In genomic region chr16:53770641-53771040, GRCh38 we compare ENCODE assay signal across 16 cellular contexts.
"Had no signal": no experiment of that assay in that cellular context is flagged by ENCODE, and none has a peak within 500 bp of the region (broad histone marks: within the 10 kb centered on the region; RNA-seq: fewer than 3 reads in every experiment).

No MANE protein-coding gene starts in this region.

- H3K4me3 ChIP-seq: lung, right lobe of liver, spleen, suprapubic skin had no signal

- DNase-seq: activated CD4-positive, alpha-beta memory T cell treated with anti-CD3 and anti-CD28 coated beads for 36 hours; activated CD4-positive, alpha-beta T cell treated with anti-CD3 and anti-CD28 coated beads for 1 hour; activated CD8-positive, alpha-beta memory T cell treated with anti-CD3 and anti-CD28 coated beads, Interleukin-2, amount 10 ng/mL, durations not matched to agents 7 days and 5 days; activated T-cell treated with anti-CD3 and anti-CD28 coated beads, Interleukin-2, amount 50 U/mL, for 1 hour; amniotic stem cell; brain microvascular endothelial cell; head of caudate nucleus; immature natural killer cell; midbrain; right lobe of liver; spleen; T-helper 1 cell; T1000; trophoblast cell had no signal

- H3K27ac ChIP-seq: brain microvascular endothelial cell, right lobe of liver, spleen, suprapubic skin had no signal

- H3K27me3 ChIP-seq: brain microvascular endothelial cell, right lobe of liver, spleen, suprapubic skin had no signal

- H3K9me3 ChIP-seq: right lobe of liver, spleen, suprapubic skin had no signal

- ATAC-seq: activated CD8-positive, alpha-beta memory T cell treated with anti-CD3 and anti-CD28 coated beads, Interleukin-2, amount 10 ng/mL, durations not matched to agents 7 days and 5 days; right lobe of liver had no signal

- H3K36me3 ChIP-seq: brain microvascular endothelial cell, right lobe of liver, spleen, suprapubic skin had no signal
